11 cellular contexts compared by ENCODE assay signal in the genomic region with DNA sequence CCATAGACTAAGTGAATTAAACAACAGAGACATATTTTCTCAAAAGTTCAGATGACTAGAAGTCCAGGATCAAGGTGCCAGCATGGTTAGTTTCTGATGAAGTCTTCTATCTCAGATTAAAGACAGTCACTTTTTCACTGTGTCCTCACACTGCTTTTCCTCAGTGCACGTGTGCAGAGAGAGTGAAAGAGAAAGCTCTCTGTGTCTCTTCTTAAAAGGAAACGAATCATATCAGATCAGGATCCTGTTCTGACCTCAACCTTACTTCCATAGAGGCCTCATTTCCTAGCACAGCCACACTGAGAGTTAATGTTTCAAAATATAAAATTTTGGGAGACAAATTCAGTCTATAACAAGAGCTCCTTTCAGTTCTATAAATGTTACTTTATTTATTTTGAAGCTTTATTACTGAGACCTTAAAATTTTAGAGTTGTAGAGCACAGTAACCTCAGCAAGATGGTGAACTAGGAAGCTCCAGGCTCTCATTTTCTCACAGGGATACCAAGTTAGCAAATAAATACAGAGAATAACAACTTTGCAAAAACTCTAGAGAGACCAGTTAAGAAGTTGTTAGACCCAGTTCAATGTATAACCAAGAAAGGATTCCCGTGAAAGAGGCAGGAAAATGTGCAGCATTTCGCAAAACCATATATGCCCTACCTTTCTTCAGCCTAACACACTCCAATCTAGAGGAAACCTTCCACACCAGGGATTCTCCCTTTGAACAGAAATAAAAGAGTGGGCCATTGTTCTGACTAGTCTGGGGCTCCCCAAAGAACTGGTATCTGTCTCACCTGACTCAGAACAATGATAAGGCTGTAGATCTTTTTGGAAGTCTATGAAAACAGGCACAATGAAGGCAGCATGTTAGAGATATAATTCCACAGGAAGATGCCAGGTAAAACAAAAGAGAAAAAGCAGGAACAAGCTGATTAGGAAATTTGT.
DNase-seq lines count a peak whose midpoint lies in the region; ATAC-seq and TF ChIP-seq lines count a peak whose summit lies in the region.
"Had no signal": no experiment of that assay in that cellular context is flagged by ENCODE, and none has a peak within 500 bp of the region (broad histone marks: within the 10 kb centered on the region; RNA-seq: fewer than 3 reads in every experiment).

No MANE protein-coding gene starts in this region.

- intact Hi-C loops in activated B cell treated with CpG ODN at 0.5 μM for 24 hours (cut with micrococcal nuclease), result loop anchor here (2.0 kb wide), 1 partner anchor 18 kb away; no protein-coding TSS in a partner anchor
- intact Hi-C loops in activated naive CD4-positive, alpha-beta T cell treated with anti-CD3 and anti-CD28 coated beads for 36 hours (cut with micrococcal nuclease), result no loop called here

- H3K36me3 ChIP-seq in suprapubic skin (no peaks in the 10 kb centered on the region), upper lobe of left lung (no peaks in the 10 kb centered on the region)

- CTCF ChIA-PET in activated B cell treated with CpG ODN at 0.5 μM for 24 hours (lab: Charles Lee), result no interaction called here
- CTCF ChIA-PET in activated naive CD4-positive, alpha-beta T cell treated with anti-CD3 and anti-CD28 coated beads for 36 hours (lab: Charles Lee), result interaction anchor here (0.5 to 0.6 kb wide), 2 partner anchors 60 to 127 kb away, joined by 4 to 8 read pairs; no protein-coding TSS in a partner anchor

- H3K27me3 ChIP-seq in suprapubic skin (no peaks in the 10 kb centered on the region), upper lobe of left lung (no peaks in the 10 kb centered on the region)

- TF ChIP-seq EP300 in suprapubic skin (IDR thresholded peaks at IDR 0.05) (no peak), upper lobe of left lung (IDR thresholded peaks at IDR 0.05) (no peak)

- H3K9me3 ChIP-seq in suprapubic skin, result peaks cover 8% of the 10 kb centered on the region
- peaks cover 0 to 4% (median 0%) of the 10 kb centered on the region in 4 donors for H3K9me3 ChIP-seq in upper lobe of left lung

- peak overlapping the region; percentile 35 for H3K4me3 Mint-ChIP-seq in activated B cell treated with CpG ODN at 0.5 μM for 24 hours
- H3K4me3 Mint-ChIP-seq in activated naive CD4-positive, alpha-beta T cell treated with anti-CD3 and anti-CD28 coated beads for 36 hours, result no peak overlapping the region

- H3K27ac Mint-ChIP-seq in activated B cell treated with CpG ODN at 0.5 μM for 24 hours, result peak overlapping the region; percentile 69
- H3K27ac Mint-ChIP-seq in activated naive CD4-positive, alpha-beta T cell treated with anti-CD3 and anti-CD28 coated beads for 36 hours, result no peak overlapping the region

- DNase-seq in activated B cell treated with CpG ODN at 0.5 μM for 24 hours (no peak), suprapubic skin (ENCODE audit: low spot score in 2 of 2) (no peak), upper lobe of left lung (no peak)
- no peak for DNase-seq in activated naive CD4-positive, alpha-beta T cell treated with anti-CD3 and anti-CD28 coated beads for 36 hours
- DNase-seq: DMS53; NCI-H2107; stimulated activated CD8-positive, alpha-beta memory T cell treated with anti-CD3 and anti-CD28 coated beads, Interleukin-4, amount 100 ng/mL, for 48 hours had no signal

- no peak overlapping the region for H3K4me3 ChIP-seq in suprapubic skin
- no peak overlapping the region for H3K4me3 ChIP-seq in upper lobe of left lung

- H3K9me3 Mint-ChIP-seq in activated B cell treated with CpG ODN at 0.5 μM for 24 hours, result peaks cover 34% of the 10 kb centered on the region
- H3K9me3 Mint-ChIP-seq in activated naive CD4-positive, alpha-beta T cell treated with anti-CD3 and anti-CD28 coated beads for 36 hours, result peaks cover 3% of the 10 kb centered on the region

- WGBS in suprapubic skin, result 68% methylated on average over 4 of the region's 4 CpGs
- WGBS in upper lobe of left lung, 2 donors, result 59 to 68% methylated on average over 4 of the region's 4 CpGs

- peaks cover 42% of the 10 kb centered on the region for H3K4me1 Mint-ChIP-seq in activated B cell treated with CpG ODN at 0.5 μM for 24 hours
- no peaks in the 10 kb centered on the region for H3K4me1 Mint-ChIP-seq in activated naive CD4-positive, alpha-beta T cell treated with anti-CD3 and anti-CD28 coated beads for 36 hours (ENCODE audit: low read depth)

- no peaks in the 10 kb centered on the region for H3K27me3 Mint-ChIP-seq in activated B cell treated with CpG ODN at 0.5 μM for 24 hours
- peaks cover 3% of the 10 kb centered on the region for H3K27me3 Mint-ChIP-seq in activated naive CD4-positive, alpha-beta T cell treated with anti-CD3 and anti-CD28 coated beads for 36 hours (ENCODE audit: low read depth)

- TF ChIP-seq CTCF in activated B cell treated with CpG ODN at 0.5 μM for 24 hours (IDR thresholded peaks at IDR 0.05), result no peak
- TF ChIP-seq CTCF in suprapubic skin (IDR thresholded peaks at IDR 0.05), result no peak
- no peak for TF ChIP-seq CTCF in upper lobe of left lung (IDR thresholded peaks at IDR 0.05)

- H3K36me3 Mint-ChIP-seq in activated B cell treated with CpG ODN at 0.5 μM for 24 hours (ENCODE audit: low read depth), result peaks cover 42% of the 10 kb centered on the region
- no peaks in the 10 kb centered on the region for H3K36me3 Mint-ChIP-seq in activated naive CD4-positive, alpha-beta T cell treated with anti-CD3 and anti-CD28 coated beads for 36 hours (ENCODE audit: low read depth)

- H3K27ac ChIP-seq in suprapubic skin (no peak overlapping the region), upper lobe of left lung (no peak overlapping the region)
- H3K27ac ChIP-seq: VCaP had no signal

- POLR2A ChIA-PET in activated B cell treated with CpG ODN at 0.5 μM for 24 hours (lab: Charles Lee), result interaction anchor here (1.2 to 1.4 kb wide), 2 partner anchors 47 to 58 kb away, joined by 3 to 8 read pairs; no protein-coding TSS in a partner anchor

- H3K4me1 ChIP-seq in suprapubic skin (no peaks in the 10 kb centered on the region), upper lobe of left lung (no peaks in the 10 kb centered on the region)

- TF ChIP-seq POLR2A in suprapubic skin (IDR thresholded peaks at IDR 0.05), result no peak
- no peak for TF ChIP-seq POLR2A in upper lobe of left lung (IDR thresholded peaks at IDR 0.05)

- peak; percentile 77 for ATAC-seq in GM18873 (IDR thresholded peaks at IDR 0.05; ENCODE audit: low FRiP score, unreplicated experiment)
- ATAC-seq in GM21529 (IDR thresholded peaks at IDR 0.05; ENCODE audit: unreplicated experiment), result peak; percentile 91
- ATAC-seq in HG03175 (IDR thresholded peaks at IDR 0.05; ENCODE audit: unreplicated experiment), result peak; percentile 76
- peak; percentile 80 for ATAC-seq in activated B cell treated with CpG ODN at 0.5 μM for 24 hours (ENCODE audit: low read depth)
- ATAC-seq in upper lobe of left lung (ENCODE audit: low FRiP score in 2 of 2), result no peak

Comparison
In these comparisons a context has a peak if more than half of its experiments do, and no peak if none do; other contexts are left out.
1. ATAC-seq: peak in GM18873 (single experiment), GM21529 (single experiment), HG03175 (single experiment) and activated B cell treated with CpG ODN at 0.5 μM for 24 hours (single experiment); none in upper lobe of left lung (0 of 2).